Comparison of ENCODE assay signal across 34 cellular contexts in genomic region chr7:93509303-93509702, GRCh38.
DNase-seq lines count a peak whose midpoint lies in the region; ATAC-seq, FAIRE-seq and TF ChIP-seq lines count a peak whose summit lies in the region.
"Had no signal": no experiment of that assay in that cellular context is flagged by ENCODE, and none has a peak within 500 bp of the region (broad histone marks: within the 10 kb centered on the region; RNA-seq: fewer than 3 reads in every experiment).

No MANE protein-coding gene starts in this region.

- no peaks in the 10 kb centered on the region for H3K27me3 ChIP-seq in HepG2 (ENCODE audit: control insufficient read depth in 1 of 2, insufficient read depth in 2 of 2, low read length in 2 of 2)
- no peaks in the 10 kb centered on the region for H3K27me3 ChIP-seq in right lobe of liver
- H3K27me3 ChIP-seq in IMR-90 (ENCODE audit: control insufficient read depth, insufficient read depth, low read length) = no peaks in the 10 kb centered on the region
- H3K27me3 ChIP-seq in K562 (ENCODE audit: control insufficient read depth in 2 of 2, insufficient read depth in 2 of 2, low read length in 2 of 2) = no peaks in the 10 kb centered on the region
- no peaks in the 10 kb centered on the region for H3K27me3 ChIP-seq in uterus
- H3K27me3 ChIP-seq in CD8-positive, alpha-beta memory T cell (ENCODE audit: insufficient read depth, low read length, poor library complexity, severe bottlenecking) = no peaks in the 10 kb centered on the region
- H3K27me3 ChIP-seq: BE2C; BLaER1; BLaER1 treated with 17β-estradiol and CSF1 and Interleukin-3, amounts not matched to agents 10 nM and 100 nM had no signal

- BruUV-seq in HepG2 (replicated peaks; lab: Mats Ljungman, UMichigan) (no TSS peak), IMR-90 (replicated peaks; lab: Mats Ljungman, UMichigan) (no TSS peak), K562 (replicated peaks; lab: Mats Ljungman, UMichigan) (no TSS peak)

- H3K79me1 ChIP-seq in IMR-90 (ENCODE audit: low read depth in 1 of 2, low read length in 2 of 2) = no peaks in the 10 kb centered on the region

- no peak overlapping the region for H4K91ac ChIP-seq in IMR-90 (ENCODE audit: insufficient read depth, low read depth, low read length)

- no peaks in the 10 kb centered on the region for H3K9me1 ChIP-seq in IMR-90 (ENCODE audit: insufficient read depth, low read length)
- H3K9me1 ChIP-seq in K562 (ENCODE audit: control insufficient read depth, insufficient read depth, low read length) = no peaks in the 10 kb centered on the region

- no peak overlapping the region for H3K14ac ChIP-seq in IMR-90 (replicated peaks; ENCODE audit: low read depth, low read length)

- peaks cover 0 to 2% (median 0%) of the 10 kb centered on the region in 5 donors for H3K9me3 Mint-ChIP-seq in CD8-positive, alpha-beta memory T cell
- H3K9me3 Mint-ChIP-seq: CD4-positive, alpha-beta memory T cell; CD4-positive, alpha-beta T cell; CD8-positive, alpha-beta T cell had no signal

- intact Hi-C loops in HepG2 (cut with micrococcal nuclease; ENCODE audit: unreplicated experiment) = no loop called here
- intact Hi-C loops in right lobe of liver (cut with DNase I) = no loop called here
- intact Hi-C loops in IMR-90 (cut with micrococcal nuclease) = no loop called here
- intact Hi-C loops in K562 (cut with micrococcal nuclease) = no loop called here
- intact Hi-C loops in uterus (cut with DNase I; ENCODE audit: low total_unique reads) = no loop called here

- no peak overlapping the region for H2AK9ac ChIP-seq in IMR-90 (replicated peaks; ENCODE audit: low read depth, low read length, poor library complexity)

- no peak overlapping the region for H2BK20ac ChIP-seq in IMR-90 (ENCODE audit: low read depth, low read length)

- no peak overlapping the region for H3K27ac Mint-ChIP-seq in CD8-positive, alpha-beta memory T cell
- H3K27ac Mint-ChIP-seq: B cell; CD14-positive monocyte; CD4-positive, alpha-beta memory T cell; CD4-positive, alpha-beta T cell; CD4-positive, CD25-positive, alpha-beta regulatory T cell; CD8-positive, alpha-beta T cell had no signal

- H3K79me2 ChIP-seq in HepG2 (ENCODE audit: insufficient read depth, low read length) = no peaks in the 10 kb centered on the region
- H3K79me2 ChIP-seq in K562 (ENCODE audit: control insufficient read depth, insufficient read depth, low read length) = no peaks in the 10 kb centered on the region

- H4K20me1 ChIP-seq in HepG2 (ENCODE audit: insufficient read depth, low read length) (no peaks in the 10 kb centered on the region), IMR-90 (ENCODE audit: insufficient read depth, low read length) (no peaks in the 10 kb centered on the region), K562 (replicated peaks; ENCODE audit: control insufficient read depth, insufficient read depth, low read length) (no peaks in the 10 kb centered on the region)
- H4K20me1 ChIP-seq: BLaER1; BLaER1 treated with 17β-estradiol and CSF1 and Interleukin-3, amounts not matched to agents 10 nM and 100 nM had no signal

- no peaks in the 10 kb centered on the region for H3K4me1 ChIP-seq in HepG2 (ENCODE audit: insufficient read depth, low read length)
- no peaks in the 10 kb centered on the region for H3K4me1 ChIP-seq in right lobe of liver
- H3K4me1 ChIP-seq in A549 = no peaks in the 10 kb centered on the region
- H3K4me1 ChIP-seq in IMR-90 (ENCODE audit: control insufficient read depth, insufficient read depth, low read length) = no peaks in the 10 kb centered on the region
- no peaks in the 10 kb centered on the region for H3K4me1 ChIP-seq in K562 (replicated peaks in 1 of 2; ENCODE audit: control insufficient read depth in 2 of 2, insufficient read depth in 2 of 2, low read length in 2 of 2)
- no peaks in the 10 kb centered on the region for H3K4me1 ChIP-seq in uterus
- no peaks in the 10 kb centered on the region for H3K4me1 ChIP-seq in CD8-positive, alpha-beta memory T cell (ENCODE audit: insufficient read depth, low read length)
- H3K4me1 ChIP-seq: BE2C; BLaER1; BLaER1 treated with 17β-estradiol and CSF1 and Interleukin-3, amounts not matched to agents 10 nM and 100 nM; Caco-2 had no signal

- no peaks in the 10 kb centered on the region for H3K4me1 Mint-ChIP-seq in CD8-positive, alpha-beta memory T cell
- H3K4me1 Mint-ChIP-seq: B cell; CD14-positive monocyte; CD4-positive, alpha-beta memory T cell; CD4-positive, CD25-positive, alpha-beta regulatory T cell had no signal

- TF ChIP-seq RAD21 in HepG2 (CRISPR knock-in tag; IDR thresholded peaks at IDR 0.05) (no peak), A549 (conservative IDR thresholded peaks at IDR 0.05 in 1 of 2, IDR thresholded peaks at IDR 0.05 in 1 of 2) (no peak), IMR-90 (IDR thresholded peaks at IDR 0.05; ENCODE audit: low read length) (no peak), K562 (CRISPR knock-in tag; conservative IDR thresholded peaks at IDR 0.05 in 1 of 2, IDR thresholded peaks at IDR 0.05 in 1 of 2) (no peak)

- no peak overlapping the region for H2AK5ac ChIP-seq in IMR-90 (ENCODE audit: low read depth, low read length)

- POLR2A ChIA-PET in HepG2 (lab: Yijun Ruan, JAX) = no interaction called here
- POLR2A ChIA-PET in A549 (lab: Yijun Ruan, JAX) = no interaction called here
- POLR2A ChIA-PET in IMR-90 (lab: Charles Lee; ENCODE audit: unreplicated experiment) = no interaction called here
- POLR2A ChIA-PET in K562 (lab: Yijun Ruan, JAX) = no interaction called here
- POLR2A ChIA-PET in CD8-positive, alpha-beta memory T cell (lab: Charles Lee) = no interaction called here

- H3K9ac ChIP-seq in HepG2 (ENCODE audit: insufficient read depth, low read depth, low read length) (no peak overlapping the region), IMR-90 (ENCODE audit: low read depth, low read length) (no peak overlapping the region), K562 (ENCODE audit: insufficient read depth in 1 of 2, low read depth in 2 of 2, low read length in 2 of 2) (no peak overlapping the region)
- H3K9ac ChIP-seq: BLaER1; BLaER1 treated with 17β-estradiol and CSF1 and Interleukin-3, amounts not matched to agents 10 nM and 100 nM had no signal

- no peak for TF ChIP-seq CTCF in HepG2 (CRISPR knock-in tag; IDR thresholded peaks at IDR 0.05)
- TF ChIP-seq CTCF in right lobe of liver (IDR thresholded peaks at IDR 0.05) = no peak
- no peak for TF ChIP-seq CTCF in A549 (IDR thresholded peaks at IDR 0.05)
- no peak for TF ChIP-seq CTCF in IMR-90 (conservative IDR thresholded peaks at IDR 0.05; ENCODE audit: low read depth, low read length)
- no peak for TF ChIP-seq CTCF in K562 (IDR thresholded peaks at IDR 0.05 in 2 of 3, conservative IDR thresholded peaks at IDR 0.05 in 1 of 3; ENCODE audit: insufficient read depth in 2 of 3, low read depth in 1 of 3, low read length in 3 of 3)
- no peak for TF ChIP-seq CTCF in uterus (IDR thresholded peaks at IDR 0.05)

- no peak overlapping the region for H3K23ac ChIP-seq in IMR-90 (ENCODE audit: low read depth, low read length)

- H3K4me2 ChIP-seq in HepG2 (ENCODE audit: low read depth, low read length) = no peak overlapping the region
- H3K4me2 ChIP-seq in A549 = no peak overlapping the region
- no peak overlapping the region for H3K4me2 ChIP-seq in IMR-90 (ENCODE audit: low read depth, low read length)
- H3K4me2 ChIP-seq in K562 (ENCODE audit: insufficient read depth, low read length) = no peak overlapping the region
- H3K4me2 ChIP-seq: BLaER1; BLaER1 treated with 17β-estradiol and CSF1 and Interleukin-3, amounts not matched to agents 10 nM and 100 nM had no signal

- no peak overlapping the region for H3K18ac ChIP-seq in IMR-90 (ENCODE audit: low read depth, low read length)

- H3K4me3 ChIP-seq in HepG2 (replicated peaks in 1 of 3; ENCODE audit: insufficient read depth in 1 of 3, low read depth in 2 of 3, low read length in 3 of 3) (no peak overlapping the region), right lobe of liver (no peak overlapping the region), A549 (no peak overlapping the region), IMR-90 (ENCODE audit: insufficient read depth, low read depth, low read length) (no peak overlapping the region), K562 (no peak overlapping the region), uterus (no peak overlapping the region)
- no peak overlapping the region for H3K4me3 ChIP-seq in CD8-positive, alpha-beta memory T cell (ENCODE audit: low read length)
- H3K4me3 ChIP-seq: BLaER1; BLaER1 treated with 17β-estradiol and CSF1 and Interleukin-3, amounts not matched to agents 10 nM and 100 nM had no signal

- dilution Hi-C loops in IMR-90 (cut with HindIII; ENCODE audit: low sequenced_read_pairs, unreplicated experiment) = no loop called here

- no peak overlapping the region for H2BK15ac ChIP-seq in IMR-90 (ENCODE audit: low read depth, low read length)

- H2AFZ ChIP-seq in HepG2 (ENCODE audit: low read length) (no peak overlapping the region), IMR-90 (replicated peaks; ENCODE audit: low read length, poor library complexity) (no peak overlapping the region), K562 (ENCODE audit: low read depth, low read length) (no peak overlapping the region)

- FAIRE-seq in HepG2 (lab: Jason Lieb, UNC) = no peak
- no peak for FAIRE-seq in A549 (lab: Jason Lieb, UNC)
- no peak for FAIRE-seq in K562 (lab: Jason Lieb, UNC)
- FAIRE-seq: D721Med, G401.6 had no signal

- H2BK5ac ChIP-seq in IMR-90 (ENCODE audit: low read depth, low read length, poor library complexity, severe bottlenecking) = no peak overlapping the region

- H4K8ac ChIP-seq in IMR-90 (ENCODE audit: low read depth in 2 of 2, low read length in 2 of 2) = no peak overlapping the region

- CTCF ChIA-PET in HepG2 (lab: Yijun Ruan, JAX; ENCODE audit: low intra/inter-chr PET ratio, low total read pairs) = no interaction called here
- CTCF ChIA-PET in A549 (lab: Yijun Ruan, JAX) = no interaction called here
- CTCF ChIA-PET in IMR-90 (lab: Yijun Ruan, JAX) = no interaction called here
- CTCF ChIA-PET in K562 (lab: Yijun Ruan, JAX; ENCODE audit: low intra/inter-chr PET ratio) = no interaction called here
- CTCF ChIA-PET in CD8-positive, alpha-beta memory T cell (lab: Charles Lee) = no interaction called here

- no peaks in the 10 kb centered on the region for H3K9me3 ChIP-seq in HepG2 (ENCODE audit: low read length)
- no peaks in the 10 kb centered on the region for H3K9me3 ChIP-seq in right lobe of liver
- H3K9me3 ChIP-seq in A549 = no peaks in the 10 kb centered on the region
- no peaks in the 10 kb centered on the region for H3K9me3 ChIP-seq in IMR-90 (ENCODE audit: control insufficient read depth, insufficient read depth, low read length)
- no peaks in the 10 kb centered on the region for H3K9me3 ChIP-seq in K562 (replicated peaks; ENCODE audit: control insufficient read depth, insufficient read depth, low read depth, low read length)
- H3K9me3 ChIP-seq in uterus = no peaks in the 10 kb centered on the region
- no peaks in the 10 kb centered on the region for H3K9me3 ChIP-seq in CD8-positive, alpha-beta memory T cell (ENCODE audit: low read length)
- H3K9me3 ChIP-seq: BE2C; BLaER1; BLaER1 treated with 17β-estradiol and CSF1 and Interleukin-3, amounts not matched to agents 10 nM and 100 nM; Caco-2 had no signal

- no peak for DNase-seq in HepG2 (ENCODE audit: low spot score)
- no peak for DNase-seq in right lobe of liver
- no peak for DNase-seq in A549 (ENCODE audit: low read depth in 1 of 2, low spot score in 1 of 2)
- no peak for DNase-seq in IMR-90
- DNase-seq in K562 (ENCODE audit: extremely low read depth in 1 of 4, low spot score in 3 of 4) = no peak
- no peak for DNase-seq in DMS 273 treated with DMSO at 0.1 percent for 48 hours (lab: John Stamatoyannopoulos, UW)
- DNase-seq in uterus = no peak
- DNase-seq in CD8-positive, alpha-beta memory T cell = no peak
- DNase-seq: 8988T; ACHN; AML-193; BE2C; C1 segment of cervical spinal cord; Caco-2; Calu3; CD4-positive, alpha-beta memory T cell; CD4-positive, alpha-beta T cell; CD4-positive, CD25-positive, alpha-beta regulatory T cell; CD8-positive, alpha-beta T cell; COR-L47; DMS153; DMS53; DMS79; DMS79 treated with DMSO at 0.1 percent for 48 hours; DND-41; EL had no signal

- H3K27ac ChIP-seq in HepG2 (ENCODE audit: extremely low read length, insufficient read depth, low read length) = no peak overlapping the region
- H3K27ac ChIP-seq in right lobe of liver = no peak overlapping the region
- H3K27ac ChIP-seq in A549 = no peak overlapping the region
- H3K27ac ChIP-seq in IMR-90 (ENCODE audit: insufficient read depth, low read length) = no peak overlapping the region
- no peak overlapping the region for H3K27ac ChIP-seq in K562 (ENCODE audit: extremely low read depth, low read depth, low read length)
- no peak overlapping the region for H3K27ac ChIP-seq in uterus
- no peak overlapping the region for H3K27ac ChIP-seq in CD8-positive, alpha-beta memory T cell (ENCODE audit: low read depth, low read length)
- H3K27ac ChIP-seq: 22Rv1; BLaER1; BLaER1 treated with 17β-estradiol and CSF1 and Interleukin-3, amounts not matched to agents 10 nM and 100 nM; C4-2B had no signal

- no peaks in the 10 kb centered on the region for H3K36me3 Mint-ChIP-seq in CD8-positive, alpha-beta memory T cell
- H3K36me3 Mint-ChIP-seq: CD14-positive monocyte; CD4-positive, alpha-beta memory T cell; CD4-positive, CD25-positive, alpha-beta regulatory T cell; CD8-positive, alpha-beta T cell had no signal

- H2BK120ac ChIP-seq in IMR-90 (ENCODE audit: low read depth, low read length) = no peak overlapping the region

- H3K4me3 Mint-ChIP-seq in CD8-positive, alpha-beta memory T cell = no peak overlapping the region
- H3K4me3 Mint-ChIP-seq: B cell; CD14-positive monocyte; CD4-positive, alpha-beta memory T cell; CD4-positive, alpha-beta T cell; CD4-positive, CD25-positive, alpha-beta regulatory T cell; CD8-positive, alpha-beta T cell had no signal

- ATAC-seq in HepG2 (no peak), right lobe of liver (no peak), A549 (no peak), IMR-90 (ENCODE audit: low read depth) (no peak), K562 (no peak)
- ATAC-seq: CD8-positive, alpha-beta T cell had no signal

- H3K56ac ChIP-seq in IMR-90 (ENCODE audit: extremely low read depth, insufficient read depth, low read length) = no peak overlapping the region

- H3K36me3 ChIP-seq in HepG2 (replicated peaks in 1 of 2; ENCODE audit: control insufficient read depth in 1 of 2, insufficient read depth in 2 of 2, low read length in 2 of 2) = no peaks in the 10 kb centered on the region
- H3K36me3 ChIP-seq in right lobe of liver = no peaks in the 10 kb centered on the region
- no peaks in the 10 kb centered on the region for H3K36me3 ChIP-seq in IMR-90 (ENCODE audit: control insufficient read depth, insufficient read depth, low read length)
- no peaks in the 10 kb centered on the region for H3K36me3 ChIP-seq in K562 (ENCODE audit: control insufficient read depth, insufficient read depth, low read length)
- no peaks in the 10 kb centered on the region for H3K36me3 ChIP-seq in uterus
- no peaks in the 10 kb centered on the region for H3K36me3 ChIP-seq in CD8-positive, alpha-beta memory T cell (ENCODE audit: insufficient read depth, low read length)
- H3K36me3 ChIP-seq: BE2C; BLaER1; BLaER1 treated with 17β-estradiol and CSF1 and Interleukin-3, amounts not matched to agents 10 nM and 100 nM had no signal

- no peak overlapping the region for H3K4ac ChIP-seq in IMR-90 (ENCODE audit: low read depth, low read length)

- TF ChIP-seq EP300 in HepG2 (IDR thresholded peaks at IDR 0.05; ENCODE audit: low read depth in 2 of 2, low read length in 2 of 2) (no peak), HepG2 (CRISPR knock-in tag; IDR thresholded peaks at IDR 0.05; ENCODE audit: borderline replicate concordance) (no peak), A549 (IDR thresholded peaks at IDR 0.05) (no peak), K562 (IDR thresholded peaks at IDR 0.05; ENCODE audit: low read length) (no peak)

- no peak overlapping the region for H4K5ac ChIP-seq in IMR-90 (ENCODE audit: low read depth, low read length)

- in situ Hi-C loops in HepG2 (cut with HindIII; ENCODE audit: extremely low pct_ligation_motif_present, low pct_unique_long_range_greater_than_20kb) = no loop called here
- in situ Hi-C loops in IMR-90 (cut with MboI; ENCODE audit: low sequenced_read_pairs) = no loop called here
- in situ Hi-C loops in K562 (cut with MboI) = no loop called here

- H3K27me3 Mint-ChIP-seq in CD8-positive, alpha-beta memory T cell = no peaks in the 10 kb centered on the region
- H3K27me3 Mint-ChIP-seq: CD4-positive, alpha-beta memory T cell; CD4-positive, alpha-beta T cell; CD4-positive, CD25-positive, alpha-beta regulatory T cell had no signal

- TF ChIP-seq POLR2A in HepG2 (IDR thresholded peaks at IDR 0.05; ENCODE audit: insufficient read depth in 1 of 2, low read depth in 2 of 2, low read length in 2 of 2) (no peak), right lobe of liver (IDR thresholded peaks at IDR 0.05) (no peak), A549 (IDR thresholded peaks at IDR 0.05; ENCODE audit: low read length) (no peak), IMR-90 (IDR thresholded peaks at IDR 0.05; ENCODE audit: low read depth, low read length) (no peak), K562 (conservative IDR thresholded peaks at IDR 0.05) (no peak), uterus (IDR thresholded peaks at IDR 0.05) (no peak)

Comparison
In these comparisons a context has a peak if more than half of its experiments do, and no peak if none do; other contexts are left out.
1. Of the 241 proteins assayed by ChIP-seq in both HepG2 and K562: peak only in HepG2: none; only in K562: MAFG; in both: MAFF; in neither: 238; mixed calls (peak in some experiments, not most) for 1.